Comparison of ENCODE assay signal across 8 cellular contexts in genomic region chr2:169365093-169365483, GRCh38. TPM values are rescaled to one million over a fixed set of nuclear protein-coding genes. Genes with fewer than 3 reads are reported as not detected.
DNase-seq lines count a peak whose midpoint lies in the region; ATAC-seq and TF ChIP-seq lines count a peak whose summit lies in the region.

No MANE protein-coding gene starts in this region.

- no peak for DNase-seq in heart left ventricle
- no peak for DNase-seq in cardiac septum (ENCODE audit: low spot score)
- DNase-seq in stimulated activated CD4-positive, alpha-beta T cell treated with anti-CD3 and anti-CD28 coated beads, Interleukin-2, amount 100 ng/mL, for 48 hours: no peak
- no peak for DNase-seq in anterior cingulate cortex (lab: John Stamatoyannopoulos, UW)
- DNase-seq in LoVo (ENCODE audit: low spot score): no peak

- TF ChIP-seq POLR2A in heart left ventricle (IDR thresholded peaks at IDR 0.05): no peak

- peak overlapping the region; percentile 88 for H3K4me3 Mint-ChIP-seq in activated T-helper 17 cell treated with anti-CD3 and anti-CD28 coated beads, Interleukin-2, amount 50 U/mL, for 72 hours

- H3K36me3 Mint-ChIP-seq in activated T-helper 17 cell treated with anti-CD3 and anti-CD28 coated beads, Interleukin-2, amount 50 U/mL, for 72 hours (ENCODE audit: low read depth): peaks cover 20% of the 10 kb centered on the region

- H3K4me1 Mint-ChIP-seq in activated T-helper 17 cell treated with anti-CD3 and anti-CD28 coated beads, Interleukin-2, amount 50 U/mL, for 72 hours: peaks cover 17% of the 10 kb centered on the region

- H3K27ac Mint-ChIP-seq in activated T-helper 17 cell treated with anti-CD3 and anti-CD28 coated beads, Interleukin-2, amount 50 U/mL, for 72 hours: peak overlapping the region; percentile 66

- H3K4me1 ChIP-seq in heart left ventricle (peaks cover 0 to 38% (median 30%) of the 10 kb centered on the region in 12 donors), mucosa of rectum (ENCODE audit: control insufficient read depth in 2 of 2, insufficient read depth in 2 of 2, low read length in 2 of 2) (peaks cover 24 to 25% of the 10 kb centered on the region in 2 donors)

- H3K4me3 ChIP-seq in heart left ventricle: peak overlapping the region in 9 of 12 donors; percentile 47 to 62 (median 55)
- H3K4me3 ChIP-seq in mucosa of rectum (ENCODE audit: low read length in 2 of 2): peak overlapping the region; percentile 49 to 70

- no peak overlapping the region for H3K27ac ChIP-seq in heart left ventricle
- H3K27ac ChIP-seq in mucosa of rectum (ENCODE audit: low read depth in 2 of 2, low read length in 2 of 2): no peak overlapping the region

- TF ChIP-seq CTCF in heart left ventricle (IDR thresholded peaks at IDR 0.05): no peak

- ATAC-seq in heart left ventricle (no peak), HG03108 (IDR thresholded peaks at IDR 0.05; ENCODE audit: unreplicated experiment) (peak; percentile 55)
- ATAC-seq in activated T-helper 17 cell treated with anti-CD3 and anti-CD28 coated beads, Interleukin-2, amount 50 U/mL, for 72 hours (replicated peaks): peak; percentile 25

- peaks cover 32% of the 10 kb centered on the region for H3K27me3 Mint-ChIP-seq in activated T-helper 17 cell treated with anti-CD3 and anti-CD28 coated beads, Interleukin-2, amount 50 U/mL, for 72 hours

- H3K9ac ChIP-seq in mucosa of rectum (ENCODE audit: low read depth in 1 of 2, low read length in 2 of 2): no peak overlapping the region

- 49 to 60% (median 52%) methylated on average over 1 of the region's 1 CpG for WGBS in heart left ventricle, 4 donors

- intact Hi-C loops in heart left ventricle (cut with DNase I): no loop called here
- intact Hi-C loops in cardiac septum (cut with DNase I): no loop called here

- H3K27me3 ChIP-seq in heart left ventricle (peaks cover 17 to 38% (median 27%) of the 10 kb centered on the region in 9 donors), mucosa of rectum (ENCODE audit: control insufficient read depth in 2 of 2, insufficient read depth in 2 of 2, low read length in 2 of 2) (peaks cover 24 to 34% of the 10 kb centered on the region in 2 donors)

- H3K9me3 ChIP-seq in heart left ventricle: no peaks in the 10 kb centered on the region
- no peaks in the 10 kb centered on the region for H3K9me3 ChIP-seq in mucosa of rectum (ENCODE audit: control insufficient read depth in 2 of 2, low read length in 2 of 2)

- no peaks in the 10 kb centered on the region for H3K9me3 Mint-ChIP-seq in activated T-helper 17 cell treated with anti-CD3 and anti-CD28 coated beads, Interleukin-2, amount 50 U/mL, for 72 hours

- H3K36me3 ChIP-seq in heart left ventricle (no peaks in the 10 kb centered on the region), mucosa of rectum (ENCODE audit: control insufficient read depth in 2 of 2, insufficient read depth in 2 of 2, low read length in 2 of 2) (no peaks in the 10 kb centered on the region)

RNA-seq across cellular contexts. Expression of gene LRP2, which starts 2.8 kb away (rescaled TPM):
- total RNA-seq in heart left ventricle: 10 to 100 TPM in 1 of 9 donors, under 1 TPM in 4, not detected in 4; 0.04 to 13.6 (median 0.13) TPM
- under 1 TPM in 1 of 2 donors, not detected in 1; 0.01 TPM for polyA plus RNA-seq in heart left ventricle
- 0.30 TPM for total RNA-seq in cardiac septum
- 1 to 10 TPM in 1 of 2 donors, under 1 TPM in 1; 0.22 to 4.4 TPM for total RNA-seq in activated T-helper 17 cell treated with anti-CD3 and anti-CD28 coated beads, Interleukin-2, amount 50 U/mL, for 72 hours

Comparison
In these comparisons a context has a peak if more than half of its experiments do, and no peak if none do; other contexts are left out.
1. ATAC-seq: peak in HG03108 (single experiment) and activated T-helper 17 cell treated with anti-CD3 and anti-CD28 coated beads, Interleukin-2, amount 50 U/mL, for 72 hours (single experiment); none in heart left ventricle (0 of 4).